17 cellular contexts compared by ENCODE assay signal in genomic region chrX:118550792-118551191, GRCh38. TPM values are rescaled to one million over a fixed set of nuclear protein-coding genes. Genes with fewer than 3 reads are reported as not detected.
DNase-seq lines count a peak whose midpoint lies in the region; ATAC-seq and TF ChIP-seq lines count a peak whose summit lies in the region.
"Had no signal": no experiment of that assay in that cellular context is flagged by ENCODE, and none has a peak within 500 bp of the region (broad histone marks: within the 10 kb centered on the region; RNA-seq: fewer than 3 reads in every experiment).

No MANE protein-coding gene starts in this region.

- TF ChIP-seq CTCF in IMR-90 (conservative IDR thresholded peaks at IDR 0.05; ENCODE audit: low read depth, low read length) (no peak), mammary epithelial cell (conservative IDR thresholded peaks at IDR 0.05 in 1 of 2, IDR thresholded peaks at IDR 0.05 in 1 of 2; ENCODE audit: extremely low read depth in 1 of 2, insufficient read depth in 1 of 2, low read depth in 1 of 2, low read length in 2 of 2) (no peak), omental fat pad (IDR thresholded peaks at IDR 0.05) (no peak)

- no peak overlapping the region for H2BK120ac ChIP-seq in IMR-90 (ENCODE audit: low read depth, low read length)

- intact Hi-C loops in IMR-90 (cut with micrococcal nuclease) = no loop called here
- intact Hi-C loops in mammary epithelial cell (cut with micrococcal nuclease) = no loop called here

- 0 out of 2 replicates have a peak, but pooled peaks cover 2% of the 10 kb centered on the region for H3K36me3 ChIP-seq in IMR-90 (ENCODE audit: control insufficient read depth, insufficient read depth, low read length)
- H3K36me3 ChIP-seq in mammary epithelial cell (ENCODE audit: insufficient read depth, low read length) = no peaks in the 10 kb centered on the region
- H3K36me3 ChIP-seq: HAP-1, upper lobe of left lung had no signal

- no peak overlapping the region for H4K5ac ChIP-seq in IMR-90 (ENCODE audit: low read depth, low read length)

- H2AFZ ChIP-seq in IMR-90 (replicated peaks; ENCODE audit: low read length, poor library complexity) (no peak overlapping the region), mammary epithelial cell (ENCODE audit: low read depth, low read length) (peak overlapping the region; percentile 46)

- peak overlapping the region; percentile 4 for H3K27ac Mint-ChIP-seq in T-helper 2 cell treated with Interferon-gamma antibody and Interleukin-4, amounts not matched to agents 5 μg/mL and 100 μg/mL, for 36 hours

- no peak overlapping the region for H3K23ac ChIP-seq in IMR-90 (ENCODE audit: low read depth, low read length)

- ATAC-seq in IMR-90 (ENCODE audit: low read depth) = no peak
- peak; percentile 35 for ATAC-seq in omental fat pad (ENCODE audit: low FRiP score)
- ATAC-seq in GM21723 (IDR thresholded peaks at IDR 0.05; ENCODE audit: unreplicated experiment) = no peak
- no peak for ATAC-seq in HG03342 (IDR thresholded peaks at IDR 0.05; ENCODE audit: unreplicated experiment)
- ATAC-seq: heart left ventricle had no signal

- no TSS peak for BruUV-seq in IMR-90 (replicated peaks; lab: Mats Ljungman, UMichigan)
- no TSS peak for BruUV-seq in mammary epithelial cell (replicated peaks; lab: Mats Ljungman, UMichigan)

- H4K91ac ChIP-seq in IMR-90 (ENCODE audit: insufficient read depth, low read depth, low read length) = no peak overlapping the region

- no peak overlapping the region for H3K27ac ChIP-seq in IMR-90 (ENCODE audit: insufficient read depth, low read length)
- H3K27ac ChIP-seq in mammary epithelial cell (ENCODE audit: insufficient read depth, low read depth, low read length) = peak overlapping the region; percentile 22
- H3K27ac ChIP-seq: BLaER1 treated with 17β-estradiol and CSF1 and Interleukin-3, amounts not matched to agents 10 nM and 100 nM; heart left ventricle; upper lobe of left lung had no signal

- POLR2A ChIA-PET in IMR-90 (lab: Charles Lee; ENCODE audit: unreplicated experiment) = no interaction called here

- no peaks in the 10 kb centered on the region; the same call in 1 of the 2 replicates for H3K9me1 ChIP-seq in IMR-90 (ENCODE audit: insufficient read depth, low read length)

- in situ Hi-C loops in IMR-90 (cut with MboI; ENCODE audit: low sequenced_read_pairs) (no loop called here), mammary epithelial cell (cut with MboI; ENCODE audit: low sequenced_read_pairs in 2 of 2) (no loop called here)

- H3K4me2 ChIP-seq in IMR-90 (ENCODE audit: low read depth, low read length) = no peak overlapping the region
- peak overlapping the region; percentile 20 for H3K4me2 ChIP-seq in mammary epithelial cell (ENCODE audit: insufficient read depth, low read depth, low read length)

- H2AK5ac ChIP-seq in IMR-90 (ENCODE audit: low read depth, low read length) = no peak overlapping the region

- H3K4me1 ChIP-seq in IMR-90 (ENCODE audit: control insufficient read depth, insufficient read depth, low read length) (peaks cover 2% of the 10 kb centered on the region), mammary epithelial cell (ENCODE audit: insufficient read depth, low read length) (peaks cover 24% of the 10 kb centered on the region)
- H3K4me1 ChIP-seq: HAP-1, heart left ventricle, upper lobe of left lung had no signal

- peaks cover 16% of the 10 kb centered on the region for H3K4me1 Mint-ChIP-seq in T-helper 2 cell treated with Interferon-gamma antibody and Interleukin-4, amounts not matched to agents 5 μg/mL and 100 μg/mL, for 36 hours (ENCODE audit: low read depth)
- H3K4me1 Mint-ChIP-seq: neural crest cell had no signal

- no peak overlapping the region for H3K4ac ChIP-seq in IMR-90 (ENCODE audit: low read depth, low read length)

- H3K4me3 ChIP-seq in IMR-90 (ENCODE audit: insufficient read depth, low read depth, low read length) = no peak overlapping the region
- no peak overlapping the region for H3K4me3 ChIP-seq in mammary epithelial cell (replicated peaks in 1 of 3; ENCODE audit: insufficient read depth in 1 of 3, low read depth in 2 of 3, low read length in 3 of 3)
- H3K4me3 ChIP-seq: BLaER1 treated with 17β-estradiol and CSF1 and Interleukin-3, amounts not matched to agents 10 nM and 100 nM; HAP-1; heart left ventricle; upper lobe of left lung had no signal

- WGBS in IMR-90 (ENCODE audit: extremely low coverage in 2 of 2, insufficient read length in 1 of 2), 2 experiments = 100% methylated on average over 1 of the region's 2 CpGs; no CpG with 5 or more reads in 1 of the 2 experiments
- WGBS in mammary epithelial cell (ENCODE audit: low coverage, missing lambda C conversion rate) = 45% methylated on average over 2 of the region's 2 CpGs

- no peak overlapping the region for H2BK5ac ChIP-seq in IMR-90 (ENCODE audit: low read depth, low read length, poor library complexity, severe bottlenecking)

- dilution Hi-C loops in IMR-90 (cut with HindIII; ENCODE audit: low sequenced_read_pairs, unreplicated experiment) (no loop called here), mammary epithelial cell (cut with HindIII; ENCODE audit: low sequenced_read_pairs) (no loop called here)

- peaks cover 32% of the 10 kb centered on the region for H3K36me3 Mint-ChIP-seq in T-helper 2 cell treated with Interferon-gamma antibody and Interleukin-4, amounts not matched to agents 5 μg/mL and 100 μg/mL, for 36 hours (ENCODE audit: low read depth)

- H3K79me2 ChIP-seq in mammary epithelial cell (ENCODE audit: insufficient read depth, low read length) = no peaks in the 10 kb centered on the region

- H3K9me3 Mint-ChIP-seq in T-helper 2 cell treated with Interferon-gamma antibody and Interleukin-4, amounts not matched to agents 5 μg/mL and 100 μg/mL, for 36 hours = no peaks in the 10 kb centered on the region
- H3K9me3 Mint-ChIP-seq: neural crest cell had no signal

- DNase-seq in T-helper 2 cell treated with Interferon-gamma antibody and Interleukin-4, amounts not matched to agents 5 μg/mL and 100 μg/mL, for 36 hours (ENCODE audit: low spot score) = no peak
- DNase-seq in T-helper 2 cell = no peak
- DNase-seq in IMR-90 = peak; percentile 28
- DNase-seq in mammary epithelial cell = peak; percentile 71
- DNase-seq in omental fat pad (ENCODE audit: low spot score) = no peak
- DNase-seq in GM03348 (ENCODE audit: low spot score) = no peak
- DNase-seq: heart left ventricle; Karpas-422; NCI-H1436; NK-92 treated with Interleukin-12 subunit alpha and Interleukin-12 subunit beta, amount 100 ng/mL, for 24 hours; stimulated activated CD4-positive, alpha-beta T cell treated with anti-CD3 and anti-CD28 coated beads, Interleukin-12 subunit alpha, Interleukin-12 subunit beta, amount 100 ng/mL, for 4 hours; upper lobe of left lung had no signal

- H3K27me3 Mint-ChIP-seq in T-helper 2 cell treated with Interferon-gamma antibody and Interleukin-4, amounts not matched to agents 5 μg/mL and 100 μg/mL, for 36 hours (ENCODE audit: low read depth) = no peaks in the 10 kb centered on the region

- H3K4me3 Mint-ChIP-seq in T-helper 2 cell treated with Interferon-gamma antibody and Interleukin-4, amounts not matched to agents 5 μg/mL and 100 μg/mL, for 36 hours = no peak overlapping the region
- H3K4me3 Mint-ChIP-seq: neural crest cell had no signal

- TF ChIP-seq RAD21 in IMR-90 (IDR thresholded peaks at IDR 0.05; ENCODE audit: low read length) = no peak

- TF ChIP-seq POLR2A in IMR-90 (IDR thresholded peaks at IDR 0.05; ENCODE audit: low read depth, low read length) = no peak

- no peak overlapping the region for H2AK9ac ChIP-seq in IMR-90 (replicated peaks; ENCODE audit: low read depth, low read length, poor library complexity)

- H2BK20ac ChIP-seq in IMR-90 (ENCODE audit: low read depth, low read length) = no peak overlapping the region

- H3K9ac ChIP-seq in IMR-90 (ENCODE audit: low read depth, low read length) = no peak overlapping the region
- no peak overlapping the region for H3K9ac ChIP-seq in mammary epithelial cell (ENCODE audit: insufficient read depth, low read length)
- H3K9ac ChIP-seq: BLaER1 treated with 17β-estradiol and CSF1 and Interleukin-3, amounts not matched to agents 10 nM and 100 nM had no signal

- no peaks in the 10 kb centered on the region; the same call in 1 of the 2 replicates for H3K27me3 ChIP-seq in IMR-90 (ENCODE audit: control insufficient read depth, insufficient read depth, low read length)
- H3K27me3 ChIP-seq in mammary epithelial cell (ENCODE audit: insufficient read depth, low read length) = no peaks in the 10 kb centered on the region
- H3K27me3 ChIP-seq: BLaER1 treated with 17β-estradiol and CSF1 and Interleukin-3, amounts not matched to agents 10 nM and 100 nM; upper lobe of left lung had no signal

- H3K56ac ChIP-seq in IMR-90 (ENCODE audit: extremely low read depth, insufficient read depth, low read length) = no peak overlapping the region

- CTCF ChIA-PET in IMR-90 (lab: Yijun Ruan, JAX) = interaction anchor here (1.3 kb wide), 1 partner anchor 54 kb away, joined by 3 read pairs; no protein-coding TSS in a partner anchor
- CTCF ChIA-PET in mammary epithelial cell (lab: Charles Lee; ENCODE audit: low non-redundant PET) = no interaction called here

- no peak overlapping the region for H3K14ac ChIP-seq in IMR-90 (replicated peaks; ENCODE audit: low read depth, low read length)

- H3K79me1 ChIP-seq in IMR-90 (ENCODE audit: low read depth in 1 of 2, low read length in 2 of 2) = no peaks in the 10 kb centered on the region

- H2BK15ac ChIP-seq in IMR-90 (ENCODE audit: low read depth, low read length) = no peak overlapping the region

- H4K20me1 ChIP-seq in IMR-90 (ENCODE audit: insufficient read depth, low read length) (no peaks in the 10 kb centered on the region), mammary epithelial cell (ENCODE audit: insufficient read depth, low read length) (no peaks in the 10 kb centered on the region)

- no peak overlapping the region for H4K8ac ChIP-seq in IMR-90 (ENCODE audit: low read depth in 2 of 2, low read length in 2 of 2)

- H3K9me3 ChIP-seq in IMR-90 (ENCODE audit: control insufficient read depth, insufficient read depth, low read length) (no peaks in the 10 kb centered on the region), mammary epithelial cell (replicated peaks; ENCODE audit: insufficient read depth, low read length) (peaks cover 2% of the 10 kb centered on the region)
- H3K9me3 ChIP-seq: BLaER1 treated with 17β-estradiol and CSF1 and Interleukin-3, amounts not matched to agents 10 nM and 100 nM; HAP-1; heart left ventricle; upper lobe of left lung had no signal

- H3K18ac ChIP-seq in IMR-90 (ENCODE audit: low read depth, low read length) = no peak overlapping the region

TF ChIP-seq in IMR-90, 13 proteins besides CTCF, POLR2A, EP300 and RAD21 (continues in another document):
- TF ChIP-seq SMC3 (IDR thresholded peaks at IDR 0.05; ENCODE audit: low read depth, low read length) (no peak), RCOR1 (IDR thresholded peaks at IDR 0.05; ENCODE audit: insufficient replicate concordance, low read length) (no peak), MXI1 (IDR thresholded peaks at IDR 0.05; ENCODE audit: borderline replicate concordance, low read depth, low read length) (no peak)

RNA-seq across cellular contexts. Expression of gene DOCK11, which starts 55.2 kb away (rescaled TPM):
- 13.1 and 14.7 TPM in 2 replicates for total RNA-seq in IMR-90 (2012; rRNA removed)
- 3.2 and 3.9 TPM in 2 replicates for polyA plus RNA-seq in IMR-90 (2012; rRNA removed)
- 0.55 and 0.69 TPM in 2 replicates for polyA plus RNA-seq in IMR-90 (2012; cell fraction: cytosol; rRNA removed)
- polyA plus RNA-seq in IMR-90 (2012; cell fraction: nucleus; rRNA removed; ENCODE audit: low replicate concordance) = 0.35 and 5.0 TPM in 2 replicates
- 1 to 10 TPM; 1.3 to 4.4 TPM for total RNA-seq in mammary epithelial cell
- polyA plus RNA-seq in mammary epithelial cell = 2.2 TPM
- polyA minus RNA-seq in mammary epithelial cell = 1.2 TPM
- total RNA-seq in omental fat pad = 100 to 1,000 TPM in 1 of 4 donors, 10 to 100 TPM in 3; 62.1 to 156 (median 76.3) TPM

Comparison
In these comparisons a context has a peak if more than half of its experiments do, and no peak if none do; other contexts are left out.
1. DNase-seq: peak in IMR-90 (single experiment) and mammary epithelial cell (single experiment); none in T-helper 2 cell treated with Interferon-gamma antibody and Interleukin-4, amounts not matched to agents 5 μg/mL and 100 μg/mL, for 36 hours (single experiment), T-helper 2 cell (0 of 5), omental fat pad (single experiment) and GM03348 (single experiment).